In genomic region chr11:77865805-77866204, GRCh38 we compare ENCODE assay signal across 23 cellular contexts. TPM values are rescaled to one million over a fixed set of nuclear protein-coding genes. Genes with fewer than 3 reads are reported as not detected.
DNase-seq lines count a peak whose midpoint lies in the region; ATAC-seq and TF ChIP-seq lines count a peak whose summit lies in the region.
"Had no signal": no experiment of that assay in that cellular context is flagged by ENCODE, and none has a peak within 500 bp of the region (broad histone marks: within the 10 kb centered on the region; RNA-seq: fewer than 3 reads in every experiment).

No MANE protein-coding gene starts in this region.

- H4K8ac ChIP-seq in mesenchymal stem cell (ENCODE audit: low read length): no peak overlapping the region

- no peaks in the 10 kb centered on the region for H3K36me3 ChIP-seq in A673 (ENCODE audit: insufficient read depth, low read length, poor library complexity, severe bottlenecking)
- H3K36me3 ChIP-seq in HEK293 (ENCODE audit: control insufficient read depth in 2 of 2, insufficient read depth in 1 of 2, low read length in 2 of 2): peaks cover 0 to 13% of the 10 kb centered on the region in 2 experiments; a peak in 1 of 3 replicates
- peaks cover 15 to 33% of the 10 kb centered on the region in 2 experiments for H3K36me3 ChIP-seq in mesenchymal stem cell (ENCODE audit: control insufficient read depth in 1 of 2, insufficient read depth in 2 of 2, low read depth in 1 of 2, low read length in 2 of 2)
- H3K36me3 ChIP-seq: MG63 had no signal

- POLR2A ChIA-PET in A673 (lab: Charles Lee; ENCODE audit: low non-redundant PET): no interaction called here
- POLR2A ChIA-PET in HEK293 (lab: Yijun Ruan, JAX): no interaction called here

- no TSS peak for BruUV-seq in A673 (replicated peaks; lab: Mats Ljungman, UMichigan)

- H3K79me1 ChIP-seq in mesenchymal stem cell (replicated peaks; ENCODE audit: low read length, poor library complexity, severe bottlenecking): peaks cover 10% of the 10 kb centered on the region

- 70% methylated on average over 1 of the region's 1 CpG for WGBS in mesenchymal stem cell

- H3K9me3 Mint-ChIP-seq in activated T-cell treated with anti-CD3 and anti-CD28 coated beads, Interleukin-2, amount 50 U/mL, for 72 hours: no peaks in the 10 kb centered on the region
- H3K9me3 Mint-ChIP-seq: activated B cell treated with CpG ODN at 0.5 μM for 24 hours; activated naive CD8-positive, alpha-beta T cell treated with anti-CD3 and anti-CD28 coated beads, Interleukin-2, amount 10 ng/mL, durations not matched to agents 7 days and 5 days; IgD-negative memory B cell; naive B cell; stimulated activated naive CD8-positive, alpha-beta T cell treated with anti-CD3 and anti-CD28 coated beads, Interleukin-15, Interleukin-2, amounts not matched to agents 100 ng/mL and 50 ng/mL, for 24 hours had no signal

- no peak overlapping the region for H4K91ac ChIP-seq in mesenchymal stem cell (ENCODE audit: low read length)

- H3K27me3 Mint-ChIP-seq in activated T-cell treated with anti-CD3 and anti-CD28 coated beads, Interleukin-2, amount 50 U/mL, for 72 hours (ENCODE audit: low read depth): no peaks in the 10 kb centered on the region
- H3K27me3 Mint-ChIP-seq: activated B cell treated with CpG ODN at 0.5 μM for 24 hours; activated naive CD8-positive, alpha-beta T cell treated with anti-CD3 and anti-CD28 coated beads, Interleukin-2, amount 10 ng/mL, durations not matched to agents 7 days and 5 days; IgD-negative memory B cell; naive B cell; stimulated activated naive CD8-positive, alpha-beta T cell treated with anti-CD3 and anti-CD28 coated beads, Interleukin-15, Interleukin-2, amounts not matched to agents 100 ng/mL and 50 ng/mL, for 24 hours had no signal

- H3K27ac ChIP-seq in A673 (ENCODE audit: low read depth, low read length, poor library complexity, severe bottlenecking) (no peak overlapping the region), HEK293 (ENCODE audit: extremely low read depth, low read depth, low read length) (no peak overlapping the region), mesenchymal stem cell (ENCODE audit: low read length, poor library complexity, severe bottlenecking) (peak overlapping the region; percentile 68)
- H3K27ac ChIP-seq: lower lobe of right lung, pancreas had no signal

- no peak for TF ChIP-seq CTCF in A673 (conservative IDR thresholded peaks at IDR 0.05; ENCODE audit: low read depth, low read length)
- TF ChIP-seq CTCF in HEK293 (tag by site-specific recombination; IDR thresholded peaks at IDR 0.05): no peak
- TF ChIP-seq CTCF in choroid plexus epithelial cell (conservative IDR thresholded peaks at IDR 0.05; ENCODE audit: low read depth, low read length): no peak

- intact Hi-C loops in A673 (cut with micrococcal nuclease; ENCODE audit: unreplicated experiment): no loop called here

- H3K14ac ChIP-seq in mesenchymal stem cell (ENCODE audit: low read length in 2 of 2): no peak overlapping the region

- ATAC-seq in activated T-cell treated with anti-CD3 and anti-CD28 coated beads, Interleukin-2, amount 50 U/mL, for 72 hours (replicated peaks in 1 of 2): no peak
- ATAC-seq in HG02852 (IDR thresholded peaks at IDR 0.05; ENCODE audit: unreplicated experiment): no peak
- ATAC-seq: lower lobe of right lung, pancreas had no signal

- no peak overlapping the region for H2AK5ac ChIP-seq in mesenchymal stem cell (ENCODE audit: low read length, severe bottlenecking)

- no peak overlapping the region for H3K4me3 ChIP-seq in A673 (ENCODE audit: low read depth, low read length, poor library complexity, severe bottlenecking)
- H3K4me3 ChIP-seq in HEK293 (ENCODE audit: low read depth, low read length): no peak overlapping the region
- no peak overlapping the region for H3K4me3 ChIP-seq in choroid plexus epithelial cell (ENCODE audit: low read depth, low read length)
- H3K4me3 ChIP-seq in mesenchymal stem cell (ENCODE audit: insufficient read depth in 1 of 2, low read depth in 1 of 2, low read length in 2 of 2): no peak overlapping the region
- H3K4me3 ChIP-seq: lower lobe of right lung, MG63, pancreas had no signal

- peak overlapping the region; percentile 50 for H3K9ac ChIP-seq in mesenchymal stem cell (ENCODE audit: low read length)

- no peak overlapping the region for H3K4me3 Mint-ChIP-seq in activated T-cell treated with anti-CD3 and anti-CD28 coated beads, Interleukin-2, amount 50 U/mL, for 72 hours
- H3K4me3 Mint-ChIP-seq: activated B cell treated with CpG ODN at 0.5 μM for 24 hours; activated naive CD8-positive, alpha-beta T cell treated with anti-CD3 and anti-CD28 coated beads, Interleukin-2, amount 10 ng/mL, durations not matched to agents 7 days and 5 days; IgD-negative memory B cell; naive B cell; stimulated activated naive CD8-positive, alpha-beta T cell treated with anti-CD3 and anti-CD28 coated beads, Interleukin-15, Interleukin-2, amounts not matched to agents 100 ng/mL and 50 ng/mL, for 24 hours had no signal

- no peak overlapping the region for H3K27ac Mint-ChIP-seq in activated T-cell treated with anti-CD3 and anti-CD28 coated beads, Interleukin-2, amount 50 U/mL, for 72 hours
- H3K27ac Mint-ChIP-seq: activated B cell treated with CpG ODN at 0.5 μM for 24 hours; activated naive CD8-positive, alpha-beta T cell treated with anti-CD3 and anti-CD28 coated beads, Interleukin-2, amount 10 ng/mL, durations not matched to agents 7 days and 5 days; IgD-negative memory B cell; stimulated activated naive CD8-positive, alpha-beta T cell treated with anti-CD3 and anti-CD28 coated beads, Interleukin-15, Interleukin-2, amounts not matched to agents 100 ng/mL and 50 ng/mL, for 24 hours had no signal

- no peak overlapping the region for H3K23ac ChIP-seq in mesenchymal stem cell (ENCODE audit: low read length in 2 of 2)

- no peak overlapping the region for H3K4me2 ChIP-seq in mesenchymal stem cell (ENCODE audit: low read length, poor library complexity, severe bottlenecking)

- H2BK120ac ChIP-seq in mesenchymal stem cell (ENCODE audit: low read depth, low read length): no peak overlapping the region

- H2AFZ ChIP-seq in mesenchymal stem cell (ENCODE audit: low read depth, low read length): no peak overlapping the region

- no peak overlapping the region for H3K4ac ChIP-seq in mesenchymal stem cell (ENCODE audit: low read depth in 1 of 2, low read length in 2 of 2)

- H3K36me3 Mint-ChIP-seq in activated T-cell treated with anti-CD3 and anti-CD28 coated beads, Interleukin-2, amount 50 U/mL, for 72 hours (ENCODE audit: insufficient read depth in 2 of 2): peaks cover 2 to 5% of the 10 kb centered on the region in 2 donors

- H3K27me3 ChIP-seq in A673 (replicated peaks; ENCODE audit: insufficient read depth, low read depth, low read length, poor library complexity): no peaks in the 10 kb centered on the region
- H3K27me3 ChIP-seq in mesenchymal stem cell (ENCODE audit: control insufficient read depth in 1 of 2, insufficient read depth in 1 of 2, low read length in 2 of 2): no peaks in the 10 kb centered on the region
- H3K27me3 ChIP-seq: MG63, pancreas had no signal

- H2BK12ac ChIP-seq in mesenchymal stem cell (ENCODE audit: low read length in 2 of 2): no peak overlapping the region

- CTCF ChIA-PET in A673 (lab: Charles Lee) (no interaction called here), HEK293 (lab: Yijun Ruan, JAX) (interaction anchor here (1.1 to 1.5 kb wide), 2 partner anchors 9 to 318 kb away, joined by 4 read pairs; no protein-coding TSS in a partner anchor)

- no peak overlapping the region for H2BK15ac ChIP-seq in mesenchymal stem cell (ENCODE audit: low read depth, poor library complexity, severe bottlenecking)

- H3K9me3 ChIP-seq in A673 (ENCODE audit: low read depth, low read length, poor library complexity, severe bottlenecking): no peaks in the 10 kb centered on the region
- no peaks in the 10 kb centered on the region for H3K9me3 ChIP-seq in HEK293 (ENCODE audit: control insufficient read depth, insufficient read depth, low read depth, low read length)
- H3K9me3 ChIP-seq in mesenchymal stem cell (ENCODE audit: control insufficient read depth, low read length): no peaks in the 10 kb centered on the region
- H3K9me3 ChIP-seq: lower lobe of right lung, MG63, pancreas had no signal

- H3K18ac ChIP-seq in mesenchymal stem cell (ENCODE audit: low read depth in 1 of 2, low read length in 2 of 2): no peak overlapping the region

- H3K4me1 ChIP-seq in A673 (ENCODE audit: insufficient read depth, low read length, poor library complexity, severe bottlenecking): no peaks in the 10 kb centered on the region
- no peaks in the 10 kb centered on the region for H3K4me1 ChIP-seq in HEK293 (ENCODE audit: control insufficient read depth, insufficient read depth, low read length)
- H3K4me1 ChIP-seq in mesenchymal stem cell (ENCODE audit: control insufficient read depth, insufficient read depth, low read depth, low read length): peaks cover 5% of the 10 kb centered on the region
- H3K4me1 ChIP-seq: lower lobe of right lung, pancreas had no signal

- DNase-seq in A673 (ENCODE audit: low spot score): peak; percentile 21
- peak; percentile 40 for DNase-seq in choroid plexus epithelial cell (ENCODE audit: low read depth)
- DNase-seq in mesenchymal stem cell: no peak
- no peak for DNase-seq in activated T-cell treated with anti-CD3 and anti-CD28 coated beads, Interleukin-2, amount 50 U/mL, for 72 hours
- no peak for DNase-seq in NCI-H2171 treated with DMSO at 0.1 percent for 48 hours (lab: John Stamatoyannopoulos, UW)
- no peak for DNase-seq in activated T-cell treated with anti-CD3 and anti-CD28 coated beads, Interleukin-2, amount 50 U/mL, for 48 hours
- DNase-seq: activated B cell treated with CpG ODN at 0.5 μM for 24 hours; activated CD8-positive, alpha-beta memory T cell treated with anti-CD3 and anti-CD28 coated beads for 24 hours; activated naive CD8-positive, alpha-beta T cell treated with anti-CD3 and anti-CD28 coated beads, Interleukin-2, amount 10 ng/mL, durations not matched to agents 7 days and 5 days; DMS79; glutamatergic neuron; lower lobe of right lung; MG63; naive B cell; NCI-H1694; NCI-H748 treated with DMSO at 0.1 percent for 48 hours; pancreas; SHP77; T-helper 2 cell had no signal

- no peak overlapping the region for H2BK5ac ChIP-seq in mesenchymal stem cell (ENCODE audit: low read depth, low read length, poor library complexity, severe bottlenecking)

- H3K4me1 Mint-ChIP-seq in activated T-cell treated with anti-CD3 and anti-CD28 coated beads, Interleukin-2, amount 50 U/mL, for 72 hours (ENCODE audit: low read depth): no peaks in the 10 kb centered on the region
- H3K4me1 Mint-ChIP-seq: activated B cell treated with CpG ODN at 0.5 μM for 24 hours; activated naive CD8-positive, alpha-beta T cell treated with anti-CD3 and anti-CD28 coated beads, Interleukin-2, amount 10 ng/mL, durations not matched to agents 7 days and 5 days; naive B cell had no signal

TF ChIP-seq in HEK293, 187 proteins besides CTCF, POLR2A, EP300 and RAD21 (continues in another document):
- TF ChIP-seq ZNF335 (tag by site-specific recombination; conservative IDR thresholded peaks at IDR 0.05): no peak

RNA-seq across cellular contexts. Expression of gene AAMDC, which starts 44.9 kb away (rescaled TPM):
- 15.7 and 18.1 TPM in 2 replicates for total RNA-seq in A673 (2021)
- 84.7 TPM for polyA plus RNA-seq in mesenchymal stem cell (2013, experiment 1 of 2)
- polyA plus RNA-seq in mesenchymal stem cell (2013, experiment 2 of 2): 85.1 TPM
- 10 to 100 TPM; 10.5 to 14.7 TPM for total RNA-seq in activated T-cell treated with anti-CD3 and anti-CD28 coated beads, Interleukin-2, amount 50 U/mL, for 72 hours

RNA-seq across cellular contexts. Expression of gene RSF1, which starts 45.3 kb away (rescaled TPM):
- 94.1 and 112 TPM in 2 replicates for total RNA-seq in A673 (2021)
- polyA plus RNA-seq in mesenchymal stem cell (2013, experiment 1 of 2): 65.5 TPM
- polyA plus RNA-seq in mesenchymal stem cell (2013, experiment 2 of 2): 64.4 TPM
- 10 to 100 TPM; 57.6 to 69.9 TPM for total RNA-seq in activated T-cell treated with anti-CD3 and anti-CD28 coated beads, Interleukin-2, amount 50 U/mL, for 72 hours

Comparison
In these comparisons a context has a peak if more than half of its experiments do, and no peak if none do; other contexts are left out.
1. DNase-seq: peak in A673 (single experiment) and choroid plexus epithelial cell (single experiment); none in mesenchymal stem cell (single experiment), activated T-cell treated with anti-CD3 and anti-CD28 coated beads, Interleukin-2, amount 50 U/mL, for 72 hours (0 of 2), NCI-H2171 treated with DMSO at 0.1 percent for 48 hours (single experiment) and activated T-cell treated with anti-CD3 and anti-CD28 coated beads, Interleukin-2, amount 50 U/mL, for 48 hours (0 of 2).